10 cellular contexts compared by ENCODE assay signal in the genomic region with DNA sequence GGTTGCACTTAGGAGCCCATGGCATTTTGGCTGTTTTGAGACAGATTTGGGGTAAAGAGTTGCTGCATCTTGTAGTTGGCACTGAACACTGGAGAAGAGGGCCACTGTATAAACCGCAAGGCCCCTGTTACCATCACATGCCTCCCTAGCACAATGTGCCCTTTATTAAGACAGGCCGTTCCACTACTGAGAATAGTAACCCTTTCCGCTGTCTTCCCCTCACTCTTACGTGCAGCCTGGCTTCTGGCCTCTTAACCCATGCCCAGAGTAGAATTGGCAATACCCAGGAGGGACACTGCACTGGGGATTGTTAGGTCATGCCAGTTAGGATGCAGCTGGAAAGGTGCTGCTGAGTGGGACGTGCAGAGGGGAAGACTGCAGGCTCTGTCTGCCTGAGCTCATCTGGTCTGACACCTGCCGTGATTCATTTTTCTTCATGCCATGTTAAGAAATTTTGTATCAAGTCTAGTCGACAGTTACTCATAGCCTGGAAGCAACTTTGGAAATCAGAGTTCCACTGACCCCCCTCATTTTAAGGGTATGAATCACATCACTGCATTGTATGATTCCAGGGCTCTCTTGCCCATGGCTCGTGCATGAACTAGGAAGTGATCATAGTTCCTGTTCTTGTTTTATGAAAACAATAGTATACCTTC.
DNase-seq lines count a peak whose midpoint lies in the region; TF ChIP-seq lines count a peak whose summit lies in the region.
"Had no signal": no experiment of that assay in that cellular context is flagged by ENCODE, and none has a peak within 500 bp of the region (broad histone marks: within the 10 kb centered on the region; RNA-seq: fewer than 3 reads in every experiment).

No MANE protein-coding gene starts in this region.

- no peak for TF ChIP-seq POLR2A in suprapubic skin (IDR thresholded peaks at IDR 0.05)

- H3K27ac Mint-ChIP-seq in CD14-positive monocyte = no peak overlapping the region
- H3K27ac Mint-ChIP-seq: IgD-negative memory B cell had no signal

- POLR2A ChIA-PET in GM10248 (lab: Yijun Ruan, JAX) = interaction anchor here (0.5 kb wide), 1 partner anchor 130 kb away, joined by 5 read pairs; no protein-coding TSS in a partner anchor

- TF ChIP-seq EP300 in suprapubic skin (IDR thresholded peaks at IDR 0.05) = no peak

- H3K27ac ChIP-seq in suprapubic skin = peak overlapping the region; percentile 89

- peaks cover 0 to 1% (median 0%) of the 10 kb centered on the region in 7 donors for H3K9me3 Mint-ChIP-seq in CD14-positive monocyte
- H3K9me3 Mint-ChIP-seq: IgD-negative memory B cell had no signal

- H3K36me3 Mint-ChIP-seq in CD14-positive monocyte = no peaks in the 10 kb centered on the region
- H3K36me3 Mint-ChIP-seq: IgD-negative memory B cell had no signal

- H3K9me3 ChIP-seq in MG63 (no peaks in the 10 kb centered on the region), suprapubic skin (no peaks in the 10 kb centered on the region)

- peaks cover 76% of the 10 kb centered on the region for H3K4me1 ChIP-seq in suprapubic skin

- TF ChIP-seq CTCF in suprapubic skin (IDR thresholded peaks at IDR 0.05) = no peak
- TF ChIP-seq CTCF in CD14-positive monocyte (IDR thresholded peaks at IDR 0.05) = no peak
- no peak for TF ChIP-seq CTCF in GM10248 (IDR thresholded peaks at IDR 0.05; ENCODE audit: control extremely low read depth, extremely low read depth, low read depth, missing control alignments)

- no peaks in the 10 kb centered on the region for H3K27me3 ChIP-seq in MG63
- H3K27me3 ChIP-seq in suprapubic skin = no peaks in the 10 kb centered on the region

- intact Hi-C loops in CD14-positive monocyte (cut with micrococcal nuclease) = no loop called here

- H3K27me3 Mint-ChIP-seq in CD14-positive monocyte (ENCODE audit: low read depth in 3 of 3) = peaks cover 3 to 5% (median 3%) of the 10 kb centered on the region in 3 donors

- H3K4me1 Mint-ChIP-seq in CD14-positive monocyte = peaks cover 17% of the 10 kb centered on the region

- CTCF ChIA-PET in GM10248 (lab: Yijun Ruan, JAX) = interaction anchor here (1.0 to 1.7 kb wide), 2 partner anchors 11 to 82 kb away, joined by 3 to 4 read pairs; no protein-coding TSS in a partner anchor

- H3K4me3 Mint-ChIP-seq in CD14-positive monocyte = peak overlapping the region in 1 of 2 donors; percentile 14

- 22% methylated on average over 8 of the region's 8 CpGs for WGBS in suprapubic skin

- DNase-seq in MG63 = peak; percentile 89
- DNase-seq in dermis blood vessel endothelial cell = peak; percentile 97
- peak; percentile 93 for DNase-seq in medulla oblongata (ENCODE audit: extremely low spot score)
- DNase-seq in suprapubic skin (ENCODE audit: low spot score in 2 of 2) = no peak
- DNase-seq in CD14-positive monocyte (ENCODE audit: low spot score) = no peak
- no peak for DNase-seq in epidermal melanocyte (ENCODE audit: insufficient read length, low spot score)
- no peak for DNase-seq in AML-193 (lab: John Stamatoyannopoulos, UW)
- DNase-seq in GM10248 (ENCODE audit: extremely low spot score) = no peak
- DNase-seq: stimulated activated CD4-positive, alpha-beta T cell treated with anti-CD3 and anti-CD28 coated beads, Interleukin-12 subunit alpha, Interleukin-12 subunit beta, amount 100 ng/mL, for 4 hours had no signal

- no peak overlapping the region for H3K4me3 ChIP-seq in MG63
- H3K4me3 ChIP-seq in suprapubic skin = peak overlapping the region; percentile 29

- H3K36me3 ChIP-seq in MG63 (peaks cover 24% of the 10 kb centered on the region), suprapubic skin (no peaks in the 10 kb centered on the region)

Comparison
In these comparisons a context has a peak if more than half of its experiments do, and no peak if none do; other contexts are left out.
1. DNase-seq: peak in MG63 (single experiment), dermis blood vessel endothelial cell (single experiment) and medulla oblongata (single experiment); none in suprapubic skin (0 of 2), CD14-positive monocyte (single experiment), epidermal melanocyte (single experiment), AML-193 (0 of 2) and GM10248 (single experiment).